17 cellular contexts compared by ENCODE assay signal in the genomic region with DNA sequence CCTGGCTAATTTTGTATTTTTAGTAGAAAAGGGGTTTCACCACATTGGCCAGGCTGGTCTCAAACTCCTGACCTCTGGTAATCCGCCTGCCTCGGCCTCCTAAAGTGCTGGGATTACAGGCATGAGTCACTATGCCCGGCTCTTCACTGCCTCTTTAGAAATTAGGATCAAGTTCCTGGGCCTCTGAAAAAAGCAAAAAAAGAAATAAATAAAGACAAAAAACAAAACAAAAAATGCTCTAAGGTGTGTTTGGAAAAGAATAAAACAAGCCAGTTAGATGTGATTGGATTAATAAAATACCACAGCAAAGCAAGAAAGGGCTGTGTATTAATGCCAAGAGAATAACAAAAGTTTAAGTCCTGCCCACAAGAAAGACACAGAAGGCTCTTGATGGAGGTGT. TPM values are rescaled to one million over a fixed set of nuclear protein-coding genes. Genes with fewer than 3 reads are reported as not detected.
DNase-seq lines count a peak whose midpoint lies in the region; TF ChIP-seq lines count a peak whose summit lies in the region.
"Had no signal": no experiment of that assay in that cellular context is flagged by ENCODE, and none has a peak within 500 bp of the region (broad histone marks: within the 10 kb centered on the region; RNA-seq: fewer than 3 reads in every experiment).

No MANE protein-coding gene starts in this region.

- H3K4me1 ChIP-seq in prostate gland (replicated peaks), result no peaks in the 10 kb centered on the region
- H3K4me1 ChIP-seq in tibial artery, result peaks cover 0 to 50% (median 9%) of the 10 kb centered on the region in 4 donors

- H3K27ac ChIP-seq in coronary artery, result peak overlapping the region; percentile 90 to 92
- H3K27ac ChIP-seq in prostate gland, result peak overlapping the region; percentile 60 to 65
- H3K27ac ChIP-seq in tibial artery, result peak overlapping the region; percentile 85 to 91
- H3K27ac ChIP-seq: hepatocyte, skin epidermis, VCaP had no signal

- no peak for TF ChIP-seq POLR2A in prostate gland (IDR thresholded peaks at IDR 0.05)

- H3K36me3 ChIP-seq in MG63 (no peaks in the 10 kb centered on the region), prostate gland (no peaks in the 10 kb centered on the region), tibial artery (no peaks in the 10 kb centered on the region)

- WGBS in prostate gland, result 78% methylated on average over 3 of the region's 3 CpGs

- intact Hi-C loops in prostate gland (cut with DNase I), result no loop called here
- intact Hi-C loops in tibial artery (cut with DNase I; ENCODE audit: low total_unique reads), result loop anchor here (5.0 kb wide), 1 partner anchor 35 kb away; no protein-coding TSS in a partner anchor

- no peak for TF ChIP-seq CTCF in coronary artery (IDR thresholded peaks at IDR 0.05)
- no peak for TF ChIP-seq CTCF in prostate gland (IDR thresholded peaks at IDR 0.05)
- no peak for TF ChIP-seq CTCF in tibial artery (IDR thresholded peaks at IDR 0.05)

- H3K27me3 ChIP-seq in MG63 (no peaks in the 10 kb centered on the region), prostate gland (replicated peaks; ENCODE audit: insufficient read depth) (no peaks in the 10 kb centered on the region), tibial artery (no peaks in the 10 kb centered on the region)
- H3K27me3 ChIP-seq: hepatocyte had no signal

- H3K9me3 ChIP-seq in MG63, result no peaks in the 10 kb centered on the region
- no peaks in the 10 kb centered on the region for H3K9me3 ChIP-seq in prostate gland
- no peaks in the 10 kb centered on the region for H3K9me3 ChIP-seq in tibial artery

- no peak overlapping the region for H3K4me3 ChIP-seq in MG63
- H3K4me3 ChIP-seq in coronary artery, result no peak overlapping the region
- H3K4me3 ChIP-seq in prostate gland, result no peak overlapping the region
- H3K4me3 ChIP-seq in tibial artery, result no peak overlapping the region
- H3K4me3 ChIP-seq: GM12878, hepatocyte, skin epidermis had no signal

- DNase-seq in MG63 (peak; percentile 17), coronary artery (ENCODE audit: low spot score) (no peak), prostate gland (ENCODE audit: low spot score) (no peak), tibial artery (no peak), NCI-H2227 (lab: John Stamatoyannopoulos, UW; ENCODE audit: unreplicated experiment) (no peak), NCI-H510A treated with DMSO at 0.1 percent for 48 hours (lab: John Stamatoyannopoulos, UW) (no peak)
- no peak for DNase-seq in stimulated activated CD8-positive, alpha-beta memory T cell treated with anti-CD3 and anti-CD28 coated beads, Interleukin-4, amount 100 ng/mL, for 48 hours
- DNase-seq: activated CD4-positive, alpha-beta T cell treated with anti-CD3 and anti-CD28 coated beads, Interleukin-2, amount 50 U/mL, for 4 hours; activated naive CD8-positive, alpha-beta T cell treated with anti-CD3 and anti-CD28 coated beads for 36 hours; foreskin fibroblast; H7; IMR-90; NCI-H2081 had no signal

RNA-seq across cellular contexts. Expression of a gene that starts 4.2 kb away (rescaled TPM):
- 34.2 and 38.4 TPM in 2 replicates for total RNA-seq in MG63 (2014; rRNA removed; shearing (Covaris generic); ENCODE audit: low replicate concordance)
- total RNA-seq in prostate gland, result 10 to 100 TPM; 11.0 to 21.9 TPM

RNA-seq across cellular contexts. Expression of a gene that starts 54.5 kb away (rescaled TPM):
- total RNA-seq in MG63 (2014; rRNA removed; shearing (Covaris generic); ENCODE audit: low replicate concordance), result 28.1 and 28.3 TPM in 2 replicates
- total RNA-seq in prostate gland, result 10 to 100 TPM; 26.3 to 36.4 TPM
